Comparison of ENCODE assay signal across 1 cellular context in the genomic region with DNA sequence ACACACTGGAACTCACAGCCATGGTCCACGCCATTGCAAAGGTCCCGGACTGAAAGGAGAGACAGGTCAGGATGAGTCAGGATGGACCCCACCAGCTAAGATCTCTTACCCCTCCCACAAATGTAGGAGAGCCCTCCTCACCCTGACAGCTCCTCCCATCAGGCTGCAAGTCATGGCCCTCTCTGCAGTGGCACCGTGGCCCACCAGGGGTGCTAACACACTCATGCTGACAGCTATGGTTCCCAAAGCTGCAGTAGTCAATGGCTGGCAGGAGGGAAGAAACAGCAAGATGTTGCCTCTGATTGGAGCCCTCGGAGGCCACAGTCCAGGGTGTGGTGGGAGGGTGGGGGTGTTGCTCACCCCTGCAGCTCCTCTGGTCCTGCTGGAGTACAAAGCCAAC.
TF ChIP-seq lines count a peak whose summit lies in the region.

No MANE protein-coding gene starts in this region.

TF ChIP-seq in H1, 55 proteins besides CTCF, POLR2A, EP300 and RAD21:
- TF ChIP-seq BACH1 (IDR thresholded peaks at IDR 0.05; ENCODE audit: low read length), result no peak
- peak; percentile 79 for TF ChIP-seq YY1 (IDR thresholded peaks at IDR 0.05; ENCODE audit: low read depth, low read length)
